1 cellular context compared by ENCODE assay signal in genomic region chr20:44402391-44403193, GRCh38.
TF ChIP-seq lines count a peak whose summit lies in the region.

No MANE protein-coding gene starts in this region.

TF ChIP-seq in HepG2, 621 proteins besides CTCF, POLR2A, EP300 and RAD21 (continued from another document and continues in another):
- TF ChIP-seq, protein P1, sequence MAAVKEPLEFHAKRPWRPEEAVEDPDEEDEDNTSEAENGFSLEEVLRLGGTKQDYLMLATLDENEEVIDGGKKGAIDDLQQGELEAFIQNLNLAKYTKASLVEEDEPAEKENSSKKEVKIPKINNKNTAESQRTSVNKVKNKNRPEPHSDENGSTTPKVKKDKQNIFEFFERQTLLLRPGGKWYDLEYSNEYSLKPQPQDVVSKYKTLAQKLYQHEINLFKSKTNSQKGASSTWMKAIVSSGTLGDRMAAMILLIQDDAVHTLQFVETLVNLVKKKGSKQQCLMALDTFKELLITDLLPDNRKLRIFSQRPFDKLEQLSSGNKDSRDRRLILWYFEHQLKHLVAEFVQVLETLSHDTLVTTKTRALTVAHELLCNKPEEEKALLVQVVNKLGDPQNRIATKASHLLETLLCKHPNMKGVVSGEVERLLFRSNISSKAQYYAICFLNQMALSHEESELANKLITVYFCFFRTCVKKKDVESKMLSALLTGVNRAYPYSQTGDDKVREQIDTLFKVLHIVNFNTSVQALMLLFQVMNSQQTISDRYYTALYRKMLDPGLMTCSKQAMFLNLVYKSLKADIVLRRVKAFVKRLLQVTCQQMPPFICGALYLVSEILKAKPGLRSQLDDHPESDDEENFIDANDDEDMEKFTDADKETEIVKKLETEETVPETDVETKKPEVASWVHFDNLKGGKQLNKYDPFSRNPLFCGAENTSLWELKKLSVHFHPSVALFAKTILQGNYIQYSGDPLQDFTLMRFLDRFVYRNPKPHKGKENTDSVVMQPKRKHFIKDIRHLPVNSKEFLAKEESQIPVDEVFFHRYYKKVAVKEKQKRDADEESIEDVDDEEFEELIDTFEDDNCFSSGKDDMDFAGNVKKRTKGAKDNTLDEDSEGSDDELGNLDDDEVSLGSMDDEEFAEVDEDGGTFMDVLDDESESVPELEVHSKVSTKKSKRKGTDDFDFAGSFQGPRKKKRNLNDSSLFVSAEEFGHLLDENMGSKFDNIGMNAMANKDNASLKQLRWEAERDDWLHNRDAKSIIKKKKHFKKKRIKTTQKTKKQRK (IDR thresholded peaks at IDR 0.05; ENCODE audit: low read length): no peak
- TF ChIP-seq SMARCC2 (IDR thresholded peaks at IDR 0.05): no peak
- no peak; the same call in 1 of the 2 replicates for TF ChIP-seq ARID2 (CRISPR knock-in tag; IDR thresholded peaks at IDR 0.05; ENCODE audit: borderline replicate concordance)
- no peak for TF ChIP-seq ZNF354B (CRISPR knock-in tag; IDR thresholded peaks at IDR 0.05)
- TF ChIP-seq, protein P2, sequence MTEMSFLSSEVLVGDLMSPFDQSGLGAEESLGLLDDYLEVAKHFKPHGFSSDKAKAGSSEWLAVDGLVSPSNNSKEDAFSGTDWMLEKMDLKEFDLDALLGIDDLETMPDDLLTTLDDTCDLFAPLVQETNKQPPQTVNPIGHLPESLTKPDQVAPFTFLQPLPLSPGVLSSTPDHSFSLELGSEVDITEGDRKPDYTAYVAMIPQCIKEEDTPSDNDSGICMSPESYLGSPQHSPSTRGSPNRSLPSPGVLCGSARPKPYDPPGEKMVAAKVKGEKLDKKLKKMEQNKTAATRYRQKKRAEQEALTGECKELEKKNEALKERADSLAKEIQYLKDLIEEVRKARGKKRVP (CRISPR knock-in tag; IDR thresholded peaks at IDR 0.05): no peak
- TF ChIP-seq ZNF468 (CRISPR knock-in tag; IDR thresholded peaks at IDR 0.05): no peak; the same call in 1 of the 2 replicates
- peak; percentile 96 for TF ChIP-seq ZSCAN31 (CRISPR knock-in tag; IDR thresholded peaks at IDR 0.05; ENCODE audit: low read depth)
- TF ChIP-seq, protein P3, sequence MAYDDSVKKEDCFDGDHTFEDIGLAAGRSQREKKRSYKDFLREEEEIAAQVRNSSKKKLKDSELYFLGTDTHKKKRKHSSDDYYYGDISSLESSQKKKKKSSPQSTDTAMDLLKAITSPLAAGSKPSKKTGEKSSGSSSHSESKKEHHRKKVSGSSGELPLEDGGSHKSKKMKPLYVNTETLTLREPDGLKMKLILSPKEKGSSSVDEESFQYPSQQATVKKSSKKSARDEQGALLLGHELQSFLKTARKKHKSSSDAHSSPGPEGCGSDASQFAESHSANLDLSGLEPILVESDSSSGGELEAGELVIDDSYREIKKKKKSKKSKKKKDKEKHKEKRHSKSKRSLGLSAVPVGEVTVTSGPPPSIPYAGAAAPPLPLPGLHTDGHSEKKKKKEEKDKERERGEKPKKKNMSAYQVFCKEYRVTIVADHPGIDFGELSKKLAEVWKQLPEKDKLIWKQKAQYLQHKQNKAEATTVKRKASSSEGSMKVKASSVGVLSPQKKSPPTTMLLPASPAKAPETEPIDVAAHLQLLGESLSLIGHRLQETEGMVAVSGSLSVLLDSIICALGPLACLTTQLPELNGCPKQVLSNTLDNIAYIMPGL (CRISPR knock-in tag; IDR thresholded peaks at IDR 0.05; ENCODE audit: borderline replicate concordance in 1 of 2, low read depth in 1 of 2): peak; percentile 40 to 49; a peak in 2 of 4 replicates
- peak; percentile 66 for TF ChIP-seq GABPB1 (CRISPR knock-in tag; IDR thresholded peaks at IDR 0.05)
- peak; percentile 27 for TF ChIP-seq ASH2L (IDR thresholded peaks at IDR 0.05; ENCODE audit: insufficient read length, low read depth, low read length)
- TF ChIP-seq ATF7 (IDR thresholded peaks at IDR 0.05): no peak
- peak; percentile 39; the same call in 1 of the 2 replicates for TF ChIP-seq ATF7 (CRISPR knock-in tag; IDR thresholded peaks at IDR 0.05)
- TF ChIP-seq SIX1 (CRISPR knock-in tag; IDR thresholded peaks at IDR 0.05; ENCODE audit: borderline replicate concordance): 0 out of 2 replicates have a peak, but pooled peaks have one; percentile 9
- TF ChIP-seq FLYWCH1 (CRISPR knock-in tag; IDR thresholded peaks at IDR 0.05): no peak
- TF ChIP-seq EZH2 (conservative IDR thresholded peaks at IDR 0.05; ENCODE audit: low read depth, low read length): no peak
- peak; percentile 91 for TF ChIP-seq NFKB2 (CRISPR knock-in tag; IDR thresholded peaks at IDR 0.05; ENCODE audit: borderline replicate concordance)
- TF ChIP-seq CENPX (CRISPR knock-in tag; IDR thresholded peaks at IDR 0.05): no peak
- 0 out of 2 replicates have a peak, but pooled peaks have one; percentile 8 for TF ChIP-seq PATZ1 (CRISPR knock-in tag; IDR thresholded peaks at IDR 0.05)
- no peak for TF ChIP-seq TIGD3 (CRISPR knock-in tag; IDR thresholded peaks at IDR 0.05; ENCODE audit: borderline replicate concordance)
- peak; percentile 21; the same call in 1 of the 2 replicates for TF ChIP-seq ZNF205 (CRISPR knock-in tag; IDR thresholded peaks at IDR 0.05)
- peak; percentile 57 for TF ChIP-seq ZEB1 (IDR thresholded peaks at IDR 0.05; ENCODE audit: insufficient replicate concordance, low read depth)
- peak; percentile 94 for TF ChIP-seq ZNF12 (CRISPR knock-in tag; IDR thresholded peaks at IDR 0.05)
- peak; percentile 87 for TF ChIP-seq SAP130 (CRISPR knock-in tag; IDR thresholded peaks at IDR 0.05; ENCODE audit: low read depth)
- TF ChIP-seq ZNF703 (CRISPR knock-in tag; IDR thresholded peaks at IDR 0.05; ENCODE audit: borderline replicate concordance): no peak
- TF ChIP-seq ZNF430 (CRISPR knock-in tag; IDR thresholded peaks at IDR 0.05): peak; percentile 71; the same call in 1 of the 2 replicates
- TF ChIP-seq, protein P4, sequence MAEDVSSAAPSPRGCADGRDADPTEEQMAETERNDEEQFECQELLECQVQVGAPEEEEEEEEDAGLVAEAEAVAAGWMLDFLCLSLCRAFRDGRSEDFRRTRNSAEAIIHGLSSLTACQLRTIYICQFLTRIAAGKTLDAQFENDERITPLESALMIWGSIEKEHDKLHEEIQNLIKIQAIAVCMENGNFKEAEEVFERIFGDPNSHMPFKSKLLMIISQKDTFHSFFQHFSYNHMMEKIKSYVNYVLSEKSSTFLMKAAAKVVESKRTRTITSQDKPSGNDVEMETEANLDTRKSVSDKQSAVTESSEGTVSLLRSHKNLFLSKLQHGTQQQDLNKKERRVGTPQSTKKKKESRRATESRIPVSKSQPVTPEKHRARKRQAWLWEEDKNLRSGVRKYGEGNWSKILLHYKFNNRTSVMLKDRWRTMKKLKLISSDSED (CRISPR knock-in tag; IDR thresholded peaks at IDR 0.05): no peak
- no peak for TF ChIP-seq NFAT5 (CRISPR knock-in tag; IDR thresholded peaks at IDR 0.05)
- TF ChIP-seq PAWR (CRISPR knock-in tag; IDR thresholded peaks at IDR 0.05; ENCODE audit: borderline replicate concordance): 0 out of 2 replicates have a peak, but pooled peaks have one; percentile 43
- TF ChIP-seq, protein P5, sequence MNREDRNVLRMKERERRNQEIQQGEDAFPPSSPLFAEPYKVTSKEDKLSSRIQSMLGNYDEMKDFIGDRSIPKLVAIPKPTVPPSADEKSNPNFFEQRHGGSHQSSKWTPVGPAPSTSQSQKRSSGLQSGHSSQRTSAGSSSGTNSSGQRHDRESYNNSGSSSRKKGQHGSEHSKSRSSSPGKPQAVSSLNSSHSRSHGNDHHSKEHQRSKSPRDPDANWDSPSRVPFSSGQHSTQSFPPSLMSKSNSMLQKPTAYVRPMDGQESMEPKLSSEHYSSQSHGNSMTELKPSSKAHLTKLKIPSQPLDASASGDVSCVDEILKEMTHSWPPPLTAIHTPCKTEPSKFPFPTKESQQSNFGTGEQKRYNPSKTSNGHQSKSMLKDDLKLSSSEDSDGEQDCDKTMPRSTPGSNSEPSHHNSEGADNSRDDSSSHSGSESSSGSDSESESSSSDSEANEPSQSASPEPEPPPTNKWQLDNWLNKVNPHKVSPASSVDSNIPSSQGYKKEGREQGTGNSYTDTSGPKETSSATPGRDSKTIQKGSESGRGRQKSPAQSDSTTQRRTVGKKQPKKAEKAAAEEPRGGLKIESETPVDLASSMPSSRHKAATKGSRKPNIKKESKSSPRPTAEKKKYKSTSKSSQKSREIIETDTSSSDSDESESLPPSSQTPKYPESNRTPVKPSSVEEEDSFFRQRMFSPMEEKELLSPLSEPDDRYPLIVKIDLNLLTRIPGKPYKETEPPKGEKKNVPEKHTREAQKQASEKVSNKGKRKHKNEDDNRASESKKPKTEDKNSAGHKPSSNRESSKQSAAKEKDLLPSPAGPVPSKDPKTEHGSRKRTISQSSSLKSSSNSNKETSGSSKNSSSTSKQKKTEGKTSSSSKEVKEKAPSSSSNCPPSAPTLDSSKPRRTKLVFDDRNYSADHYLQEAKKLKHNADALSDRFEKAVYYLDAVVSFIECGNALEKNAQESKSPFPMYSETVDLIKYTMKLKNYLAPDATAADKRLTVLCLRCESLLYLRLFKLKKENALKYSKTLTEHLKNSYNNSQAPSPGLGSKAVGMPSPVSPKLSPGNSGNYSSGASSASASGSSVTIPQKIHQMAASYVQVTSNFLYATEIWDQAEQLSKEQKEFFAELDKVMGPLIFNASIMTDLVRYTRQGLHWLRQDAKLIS (CRISPR knock-in tag; IDR thresholded peaks at IDR 0.05): peak; percentile 91
- no peak for TF ChIP-seq ZNF850 (CRISPR knock-in tag; conservative IDR thresholded peaks at IDR 0.05)
- no peak for TF ChIP-seq ZUFSP (CRISPR knock-in tag; IDR thresholded peaks at IDR 0.05; ENCODE audit: borderline replicate concordance)
- no peak for TF ChIP-seq ZNF652 (CRISPR knock-in tag; IDR thresholded peaks at IDR 0.05; ENCODE audit: borderline replicate concordance, low read depth)
- no peak; the same call in 1 of the 2 replicates for TF ChIP-seq ZNF775 (CRISPR knock-in tag; IDR thresholded peaks at IDR 0.05; ENCODE audit: borderline replicate concordance)
- no peak for TF ChIP-seq SIX4 (CRISPR knock-in tag; IDR thresholded peaks at IDR 0.05)
- peak; percentile 75; the same call in 1 of the 2 replicates for TF ChIP-seq HIVEP1 (CRISPR knock-in tag; IDR thresholded peaks at IDR 0.05)
